In genomic region chr9:136341769-136342168, GRCh38 we compare ENCODE assay signal across 1 cellular context.
TF ChIP-seq lines count a peak whose summit lies in the region.

No MANE protein-coding gene starts in this region.

TF ChIP-seq in GM23338, 12 proteins besides CTCF, POLR2A, EP300 and RAD21:
- no peak for TF ChIP-seq JUNB (IDR thresholded peaks at IDR 0.05; ENCODE audit: unreplicated experiment)
- TF ChIP-seq STAT1 (IDR thresholded peaks at IDR 0.05; ENCODE audit: unreplicated experiment): no peak
- no peak for TF ChIP-seq CREB1 (CRISPR knock-in tag; IDR thresholded peaks at IDR 0.05; ENCODE audit: low read depth)
TF ChIP-seq in GM23338: peak in this region for 0.
